ENCODE assay signal across 16 cellular contexts in genomic region chr2:85736456-85737355, GRCh38. TPM values are rescaled to one million over a fixed set of nuclear protein-coding genes. Genes with fewer than 3 reads are reported as not detected.
DNase-seq lines count a peak whose midpoint lies in the region; ATAC-seq lines count a peak whose summit lies in the region.
"Had no signal": no experiment of that assay in that cellular context is flagged by ENCODE, and none has a peak within 500 bp of the region (broad histone marks: within the 10 kb centered on the region; RNA-seq: fewer than 3 reads in every experiment).

No MANE protein-coding gene starts in this region.

- H3K27me3 ChIP-seq in adipocyte (replicated peaks; ENCODE audit: control insufficient read depth, insufficient read depth, low read length) (no peaks in the 10 kb centered on the region), right cardiac atrium (ENCODE audit: control insufficient read depth, insufficient read depth) (no peaks in the 10 kb centered on the region), stomach smooth muscle (ENCODE audit: control insufficient read depth in 1 of 2, insufficient read depth in 2 of 2, low read length in 2 of 2) (no peaks in the 10 kb centered on the region)
- H3K27me3 ChIP-seq: SJSA1 had no signal

- peaks cover 45% of the 10 kb centered on the region for H3K4me1 ChIP-seq in adipocyte (ENCODE audit: control insufficient read depth, insufficient read depth, low read length)
- peaks cover 11% of the 10 kb centered on the region for H3K4me1 ChIP-seq in right cardiac atrium (ENCODE audit: control insufficient read depth, insufficient read depth, low read length)
- peaks cover 31% of the 10 kb centered on the region for H3K4me1 ChIP-seq in stomach smooth muscle (ENCODE audit: control insufficient read depth, insufficient read depth, low read length)

- H3K9ac ChIP-seq in adipocyte (ENCODE audit: low read length) (peak overlapping the region; percentile 60), stomach smooth muscle (ENCODE audit: low read length in 2 of 2) (no peak overlapping the region)

- no peak for ATAC-seq in right cardiac atrium
- no peak for ATAC-seq in GM18873 (IDR thresholded peaks at IDR 0.05; ENCODE audit: low FRiP score, unreplicated experiment)
- no peak for ATAC-seq in stimulated activated naive CD8-positive, alpha-beta T cell treated with anti-CD3 and anti-CD28 coated beads, Interleukin-15, amount 100 ng/mL, for 72 hours
- ATAC-seq: activated CD4-positive, alpha-beta T cell treated with anti-CD3 and anti-CD28 coated beads for 36 hours had no signal

- H3K9me3 Mint-ChIP-seq in stimulated activated naive CD8-positive, alpha-beta T cell treated with anti-CD3 and anti-CD28 coated beads, Interleukin-15, amount 100 ng/mL, for 72 hours = no peaks in the 10 kb centered on the region

- DNase-seq in EL (peak; percentile 28), adipocyte (ENCODE audit: low read depth) (no peak), right cardiac atrium (no peak), NCI-H1694 treated with DMSO at 0.1 percent for 48 hours (lab: John Stamatoyannopoulos, UW) (no peak), NCI-H526 (lab: John Stamatoyannopoulos, UW) (no peak)
- DNase-seq in stimulated activated naive CD8-positive, alpha-beta T cell treated with anti-CD3 and anti-CD28 coated beads, Interleukin-15, amount 100 ng/mL, for 72 hours = no peak
- DNase-seq: activated CD4-positive, alpha-beta T cell treated with anti-CD3 and anti-CD28 coated beads for 36 hours; activated effector memory CD4-positive, alpha-beta T cell treated with Interleukin-2 at 50 U/mL for 16 hours; Calu3; naive B cell; NCI-H1694 had no signal

- H3K4me3 Mint-ChIP-seq in stimulated activated naive CD8-positive, alpha-beta T cell treated with anti-CD3 and anti-CD28 coated beads, Interleukin-15, amount 100 ng/mL, for 72 hours = no peak overlapping the region
- H3K4me3 Mint-ChIP-seq: activated CD4-positive, alpha-beta T cell treated with anti-CD3 and anti-CD28 coated beads for 36 hours; naive B cell had no signal

- 91% methylated on average over 7 of the region's 7 CpGs for WGBS in right cardiac atrium

- no peak overlapping the region for H3K27ac Mint-ChIP-seq in stimulated activated naive CD8-positive, alpha-beta T cell treated with anti-CD3 and anti-CD28 coated beads, Interleukin-15, amount 100 ng/mL, for 72 hours
- H3K27ac Mint-ChIP-seq: activated CD4-positive, alpha-beta T cell treated with anti-CD3 and anti-CD28 coated beads for 36 hours; progenitor cell of endocrine pancreas had no signal

- H3K27ac ChIP-seq in right cardiac atrium (ENCODE audit: low read length) = peak overlapping the region; percentile 42
- H3K27ac ChIP-seq in stomach smooth muscle (ENCODE audit: low read length) = peak overlapping the region; percentile 80

- peaks cover 4% of the 10 kb centered on the region for H3K9me3 ChIP-seq in adipocyte (ENCODE audit: control insufficient read depth, low read length)
- H3K9me3 ChIP-seq in right cardiac atrium (ENCODE audit: control insufficient read depth, low read length) = no peaks in the 10 kb centered on the region
- H3K9me3 ChIP-seq in stomach smooth muscle (ENCODE audit: control insufficient read depth in 2 of 2, low read length in 2 of 2) = no peaks in the 10 kb centered on the region
- H3K9me3 ChIP-seq: SJSA1 had no signal

- H3K4me1 Mint-ChIP-seq in stimulated activated naive CD8-positive, alpha-beta T cell treated with anti-CD3 and anti-CD28 coated beads, Interleukin-15, amount 100 ng/mL, for 72 hours = peaks cover 5% of the 10 kb centered on the region
- H3K4me1 Mint-ChIP-seq: activated CD4-positive, alpha-beta T cell treated with anti-CD3 and anti-CD28 coated beads for 36 hours; naive B cell had no signal

- H3K4me3 ChIP-seq in adipocyte (ENCODE audit: low read length) (peak overlapping the region; percentile 12), right cardiac atrium (ENCODE audit: low read length) (no peak overlapping the region), stomach smooth muscle (ENCODE audit: low read length in 2 of 2) (no peak overlapping the region)
- H3K4me3 ChIP-seq: SJSA1 had no signal

- intact Hi-C loops in right cardiac atrium (cut with DNase I) = no loop called here

- peaks cover 14% of the 10 kb centered on the region for H3K27me3 Mint-ChIP-seq in stimulated activated naive CD8-positive, alpha-beta T cell treated with anti-CD3 and anti-CD28 coated beads, Interleukin-15, amount 100 ng/mL, for 72 hours

- H3K36me3 ChIP-seq in adipocyte (ENCODE audit: control insufficient read depth, insufficient read depth, low read length, severe bottlenecking) (no peaks in the 10 kb centered on the region), stomach smooth muscle (ENCODE audit: control insufficient read depth in 2 of 2, insufficient read depth in 2 of 2, low read length in 2 of 2) (no peaks in the 10 kb centered on the region)
- H3K36me3 ChIP-seq: SJSA1 had no signal

RNA-seq across cellular contexts. Expression of gene ATOH8, which starts 17.1 kb away (rescaled TPM):
- 10 to 100 TPM; 35.7 to 55.5 (median 45.7) TPM for total RNA-seq in right cardiac atrium
- polyA plus RNA-seq in right cardiac atrium = 57.8 TPM
- total RNA-seq: activated CD4-positive, alpha-beta T cell treated with anti-CD3 and anti-CD28 coated beads for 36 hours had no signal

RNA-seq across cellular contexts. Expression of gene GNLY, which starts 42.5 kb away (rescaled TPM):
- total RNA-seq in right cardiac atrium = 1 to 10 TPM in 3 of 4 donors, not detected in 1; 1.4 to 2.3 (median 2.1) TPM
- polyA plus RNA-seq in right cardiac atrium = 2.6 TPM
- total RNA-seq: Calu3, lung microvascular endothelial cell, progenitor cell of endocrine pancreas, SJSA1 had no signal
